Comparison of ENCODE assay signal across 20 cellular contexts in genomic region chr1:177650947-177651346, GRCh38.
A peak's percentile ranks its signal among the peaks of the same experiment; 100 is the strongest.
DNase-seq lines count a peak whose midpoint lies in the region; ATAC-seq, FAIRE-seq and TF ChIP-seq lines count a peak whose summit lies in the region.
"Had no signal": no experiment of that assay in that cellular context is flagged by ENCODE, and none has a peak within 500 bp of the region (broad histone marks: within the 10 kb centered on the region; RNA-seq: fewer than 3 reads in every experiment).

No MANE protein-coding gene starts in this region.

- FAIRE-seq in GM12878 (lab: Jason Lieb, UNC) (peak; percentile 64), small intestine (lab: Jason Lieb, UNC) (no peak)
- FAIRE-seq: A204.1 had no signal

- BruUV-seq in GM12878 (replicated peaks; lab: Mats Ljungman, UMichigan) (no TSS peak), mammary epithelial cell (replicated peaks; lab: Mats Ljungman, UMichigan) (no TSS peak)

- intact Hi-C loops in Right ventricle myocardium inferior (cut with DNase I), result loop anchor here (10.0 kb wide), 1 partner anchor 126 kb away; no protein-coding TSS in a partner anchor
- intact Hi-C loops in GM12878 (cut with micrococcal nuclease; ENCODE audit: unreplicated experiment), result no loop called here
- intact Hi-C loops in mammary epithelial cell (cut with micrococcal nuclease), result no loop called here

- H3K4me2 ChIP-seq in GM12878 (ENCODE audit: control insufficient read depth, insufficient read depth) (no peak overlapping the region), mammary epithelial cell (ENCODE audit: insufficient read depth, low read depth, low read length) (no peak overlapping the region)

- TF ChIP-seq RAD21 in GM12878 (IDR thresholded peaks at IDR 0.05; ENCODE audit: insufficient read depth, low read depth, low read length), result no peak

- WGBS in GM12878 (ENCODE audit: insufficient coverage, insufficient replicate concordance, low lambda C conversion rate, missing lambda C conversion rate), result 4% methylated on average over 3 of the region's 3 CpGs
- 28 to 72% (median 54%) methylated on average over 3 of the region's 3 CpGs for WGBS in small intestine, 3 donors
- WGBS in mammary epithelial cell (ENCODE audit: low coverage, missing lambda C conversion rate), result 90% methylated on average over 3 of the region's 3 CpGs

- H2AFZ ChIP-seq in GM12878 (ENCODE audit: control insufficient read depth, low read depth, low read length) (no peak overlapping the region), mammary epithelial cell (ENCODE audit: low read depth, low read length) (no peak overlapping the region)

- no peak overlapping the region for H3K4me3 ChIP-seq in right atrium auricular region
- H3K4me3 ChIP-seq in GM12878, result no peak overlapping the region
- H3K4me3 ChIP-seq in small intestine (ENCODE audit: low read depth in 1 of 2, low read length in 2 of 2), result no peak overlapping the region
- no peak overlapping the region for H3K4me3 ChIP-seq in mammary epithelial cell (replicated peaks in 1 of 3; ENCODE audit: insufficient read depth in 1 of 3, low read depth in 2 of 3, low read length in 3 of 3)
- H3K4me3 ChIP-seq: SJCRH30 had no signal

- H3K27ac ChIP-seq in right atrium auricular region, result peak overlapping the region in 1 of 2 donors; percentile 31
- H3K27ac ChIP-seq in GM12878 (ENCODE audit: control insufficient read depth, insufficient read depth), result no peak overlapping the region
- no peak overlapping the region for H3K27ac ChIP-seq in small intestine (ENCODE audit: low read depth in 1 of 2, low read length in 1 of 2)
- no peak overlapping the region for H3K27ac ChIP-seq in mammary epithelial cell (ENCODE audit: insufficient read depth, low read depth, low read length)
- H3K27ac ChIP-seq: C4-2B, SJCRH30 had no signal

- CTCF ChIA-PET in GM12878 (lab: Yijun Ruan, JAX), result no interaction called here
- CTCF ChIA-PET in mammary epithelial cell (lab: Charles Lee; ENCODE audit: low non-redundant PET), result no interaction called here

- H3K4me1 ChIP-seq in right atrium auricular region, result no peaks in the 10 kb centered on the region
- H3K4me1 ChIP-seq in GM12878 (ENCODE audit: control insufficient read depth, insufficient read depth, low read length), result no peaks in the 10 kb centered on the region
- H3K4me1 ChIP-seq in small intestine (ENCODE audit: control insufficient read depth in 2 of 2, insufficient read depth in 1 of 2, low read depth in 1 of 2, low read length in 1 of 2), result no peaks in the 10 kb centered on the region
- H3K4me1 ChIP-seq in mammary epithelial cell (ENCODE audit: insufficient read depth, low read length), result no peaks in the 10 kb centered on the region
- H3K4me1 ChIP-seq: SJCRH30 had no signal

- DNase-seq in Right ventricle myocardium inferior (ENCODE audit: missing footprints) (no peak), right atrium auricular region (ENCODE audit: low spot score) (no peak), GM12878 (ENCODE audit: low read depth, low spot score) (peak; percentile 7), left kidney (ENCODE audit: low read depth, low spot score) (peak; percentile 92), small intestine (peak; percentile 2), superior temporal gyrus (ENCODE audit: extremely low spot score) (no peak), mammary epithelial cell (no peak), NCI-H128 (lab: John Stamatoyannopoulos, UW; ENCODE audit: unreplicated experiment) (no peak)
- DNase-seq: activated CD4-positive, CD25-positive, alpha-beta regulatory T cell treated with anti-CD3 and anti-CD28 coated beads, Interleukin-2, amount 50 U/mL, for 72 hours; activated CD8-positive, alpha-beta memory T cell treated with anti-CD3 and anti-CD28 coated beads, Interleukin-2, amount 10 ng/mL, durations not matched to agents 7 days and 5 days; DND-41; effector memory CD8-positive, alpha-beta T cell; NCI-H187; NCI-H446 treated with DMSO at 0.1 percent for 48 hours; nephron progenitor cell; SJCRH30; stimulated activated naive CD4-positive, alpha-beta T cell treated with Interleukin-2 at 50 U/mL for 16 hours; T-helper 9 cell had no signal

- H3K27me3 ChIP-seq in right atrium auricular region (no peaks in the 10 kb centered on the region), GM12878 (replicated peaks in 1 of 2; ENCODE audit: control insufficient read depth in 2 of 2, insufficient read depth in 2 of 2, low read length in 1 of 2) (no peaks in the 10 kb centered on the region; a peak in 2 of 4 replicates), small intestine (ENCODE audit: control insufficient read depth in 2 of 2, insufficient read depth in 2 of 2, low read length in 2 of 2) (no peaks in the 10 kb centered on the region), mammary epithelial cell (ENCODE audit: insufficient read depth, low read length) (no peaks in the 10 kb centered on the region)
- H3K27me3 ChIP-seq: SJCRH30 had no signal

- dilution Hi-C loops in mammary epithelial cell (cut with HindIII; ENCODE audit: low sequenced_read_pairs), result no loop called here

- no peak for TF ChIP-seq POLR2A in GM12878 (IDR thresholded peaks at IDR 0.05; ENCODE audit: low read depth, low read length)

- H3K9ac ChIP-seq in GM12878 (ENCODE audit: control insufficient read depth, insufficient read depth, low read length), result no peak overlapping the region
- no peak overlapping the region for H3K9ac ChIP-seq in mammary epithelial cell (ENCODE audit: insufficient read depth, low read length)

- H3K36me3 ChIP-seq in right atrium auricular region (no peaks in the 10 kb centered on the region), GM12878 (ENCODE audit: control insufficient read depth in 2 of 2, insufficient read depth in 2 of 2, low read length in 1 of 2) (no peaks in the 10 kb centered on the region), small intestine (ENCODE audit: control insufficient read depth in 2 of 2, insufficient read depth in 2 of 2, low read length in 2 of 2) (no peaks in the 10 kb centered on the region), mammary epithelial cell (ENCODE audit: insufficient read depth, low read length) (no peaks in the 10 kb centered on the region)
- H3K36me3 ChIP-seq: SJCRH30 had no signal

- ATAC-seq in Right ventricle myocardium inferior (peak; percentile 92), GM12878 (peak; percentile 78)
- ATAC-seq: activated CD8-positive, alpha-beta memory T cell treated with anti-CD3 and anti-CD28 coated beads, Interleukin-2, amount 10 ng/mL, durations not matched to agents 7 days and 5 days; effector memory CD8-positive, alpha-beta T cell had no signal

- no peaks in the 10 kb centered on the region for H4K20me1 ChIP-seq in GM12878 (ENCODE audit: control insufficient read depth, insufficient read depth)
- H4K20me1 ChIP-seq in mammary epithelial cell (ENCODE audit: insufficient read depth, low read length), result no peaks in the 10 kb centered on the region

- no peak for TF ChIP-seq EP300 in GM12878 (IDR thresholded peaks at IDR 0.05; ENCODE audit: borderline replicate concordance in 1 of 2, control insufficient read depth in 1 of 2, low read depth in 2 of 2, low read length in 2 of 2)

- RAD21 ChIA-PET in GM12878 (lab: Charles Lee; ENCODE audit: unreplicated experiment), result interaction anchor here (1.3 kb wide), 1 partner anchor 62 kb away, joined by 3 read pairs; no protein-coding TSS in a partner anchor

- in situ Hi-C loops in GM12878 (cut with MboI), result no loop called here
- in situ Hi-C loops in mammary epithelial cell (cut with MboI; ENCODE audit: low sequenced_read_pairs in 2 of 2), result no loop called here

- H3K9me3 ChIP-seq in right atrium auricular region (no peaks in the 10 kb centered on the region), GM12878 (replicated peaks; ENCODE audit: control insufficient read depth, insufficient read depth, low read length) (no peaks in the 10 kb centered on the region), small intestine (ENCODE audit: control insufficient read depth, low read depth) (no peaks in the 10 kb centered on the region), mammary epithelial cell (replicated peaks; ENCODE audit: insufficient read depth, low read length) (no peaks in the 10 kb centered on the region)
- H3K9me3 ChIP-seq: SJCRH30 had no signal

- TF ChIP-seq CTCF in right atrium auricular region (IDR thresholded peaks at IDR 0.05) (no peak), GM12878 (IDR thresholded peaks at IDR 0.05 in 2 of 3, conservative IDR thresholded peaks at IDR 0.05 in 1 of 3; ENCODE audit: control insufficient read depth in 2 of 3, extremely low read depth in 1 of 3, insufficient read depth in 1 of 3, low read depth in 3 of 3, low read length in 3 of 3) (no peak), mammary epithelial cell (conservative IDR thresholded peaks at IDR 0.05 in 1 of 2, IDR thresholded peaks at IDR 0.05 in 1 of 2; ENCODE audit: extremely low read depth in 1 of 2, insufficient read depth in 1 of 2, low read depth in 1 of 2, low read length in 2 of 2) (no peak)

- SMC1A ChIA-PET in GM12878 (lab: Charles Lee; ENCODE audit: uncharacterized antibody, unreplicated experiment), result interaction anchor here (0.8 to 1.7 kb wide), 2 partner anchors 65 to 295 kb away, joined by 3 to 4 read pairs; no protein-coding TSS in a partner anchor

- H3K79me2 ChIP-seq in GM12878 (ENCODE audit: control insufficient read depth, insufficient read depth, low read length) (no peaks in the 10 kb centered on the region), mammary epithelial cell (ENCODE audit: insufficient read depth, low read length) (no peaks in the 10 kb centered on the region)

- POLR2A ChIA-PET in GM12878 (lab: Charles Lee), result interaction anchor here (0.7 to 1.1 kb wide), 2 partner anchors 63 to 77 kb away, joined by 3 to 10 read pairs; no protein-coding TSS in a partner anchor

TF ChIP-seq in GM12878, 131 proteins besides CTCF, POLR2A, EP300 and RAD21:
- TF ChIP-seq SREBF1 (IDR thresholded peaks at IDR 0.05; ENCODE audit: low read length) (no peak), CEBPB (IDR thresholded peaks at IDR 0.05; ENCODE audit: borderline replicate concordance in 1 of 2, low read depth in 2 of 2, low read length in 2 of 2) (no peak), SUZ12 (IDR thresholded peaks at IDR 0.05; ENCODE audit: unreplicated experiment) (no peak), BCL11A (IDR thresholded peaks at IDR 0.05; ENCODE audit: low read depth, low read length) (no peak), FOS (IDR thresholded peaks at IDR 0.05; ENCODE audit: borderline replicate concordance, extremely low read depth, insufficient read length) (no peak), EGR1 (IDR thresholded peaks at IDR 0.05; ENCODE audit: borderline replicate concordance in 1 of 2, low read depth in 2 of 2, low read length in 2 of 2) (no peak), ESRRA (IDR thresholded peaks at IDR 0.05; ENCODE audit: low read length) (no peak), SIX5 (IDR thresholded peaks at IDR 0.05; ENCODE audit: low read depth, low read length, severe bottlenecking) (no peak), SP1 (IDR thresholded peaks at IDR 0.05; ENCODE audit: low read depth, low read length) (no peak), MYC (IDR thresholded peaks at IDR 0.05; ENCODE audit: insufficient read depth, insufficient read length, insufficient replicate concordance, low read length, severe bottlenecking) (no peak), PML (IDR thresholded peaks at IDR 0.05; ENCODE audit: low read length) (no peak), ZSCAN29 (IDR thresholded peaks at IDR 0.05) (no peak)

Comparison
In these comparisons a context has a peak if more than half of its experiments do, and no peak if none do; other contexts are left out.
1. DNase-seq: peak in GM12878 (single experiment), left kidney (single experiment) and small intestine (single experiment); none in Right ventricle myocardium inferior (single experiment), right atrium auricular region (single experiment), superior temporal gyrus (single experiment), mammary epithelial cell (single experiment) and NCI-H128 (single experiment).